21 cellular contexts compared by ENCODE assay signal in genomic region chr15:99340347-99340746, GRCh38.
DNase-seq lines count a peak whose midpoint lies in the region; ATAC-seq, FAIRE-seq and TF ChIP-seq lines count a peak whose summit lies in the region.
"Had no signal": no experiment of that assay in that cellular context is flagged by ENCODE, and none has a peak within 500 bp of the region (broad histone marks: within the 10 kb centered on the region; RNA-seq: fewer than 3 reads in every experiment).

No MANE protein-coding gene starts in this region.

- H3K9me3 ChIP-seq in GM23248 (ENCODE audit: low read depth) (no peaks in the 10 kb centered on the region), astrocyte (ENCODE audit: insufficient read depth, low read depth, low read length) (no peaks in the 10 kb centered on the region), HepG2 (ENCODE audit: low read length) (no peaks in the 10 kb centered on the region), skeletal muscle satellite cell (replicated peaks; ENCODE audit: low read length) (no peaks in the 10 kb centered on the region)
- H3K9me3 ChIP-seq: BLaER1 treated with 17β-estradiol and CSF1 and Interleukin-3, amounts not matched to agents 10 nM and 100 nM had no signal

- no peak for TF ChIP-seq POLR2A in HepG2 (IDR thresholded peaks at IDR 0.05; ENCODE audit: insufficient read depth in 1 of 2, low read depth in 2 of 2, low read length in 2 of 2)

- no peak for DNase-seq in GM23248
- no peak for DNase-seq in astrocyte (ENCODE audit: low read depth)
- DNase-seq in HepG2 (ENCODE audit: low spot score): peak; percentile 3
- DNase-seq in activated T-cell treated with anti-CD3 and anti-CD28 coated beads, Interleukin-2, amount 50 U/mL, for 1 hour: no peak
- DNase-seq in hepatic stellate cell (ENCODE audit: low spot score): no peak
- DNase-seq in GM13977 (ENCODE audit: low spot score): no peak
- DNase-seq: CD8-positive, alpha-beta T cell; DMS53; KG1; MV-4-11; NCI-H1417; NCI-H187; NCI-H2107; NCI-H510A; NCI-H748 treated with DMSO at 0.1 percent for 48 hours; SHP77 treated with DMSO at 0.1 percent for 48 hours had no signal

- H3K4me1 ChIP-seq in GM23248 (ENCODE audit: insufficient read depth) (peaks cover 22% of the 10 kb centered on the region), astrocyte (ENCODE audit: insufficient read depth, low read length) (peaks cover 5% of the 10 kb centered on the region), HepG2 (ENCODE audit: insufficient read depth, low read length) (peaks cover 48% of the 10 kb centered on the region), skeletal muscle satellite cell (ENCODE audit: control insufficient read depth, insufficient read depth, low read length) (peaks cover 22% of the 10 kb centered on the region)

- H3K4me3 ChIP-seq in GM23248: peak overlapping the region; percentile 15; the same call in 1 of the 2 replicates
- H3K4me3 ChIP-seq in astrocyte (ENCODE audit: insufficient read depth, low read depth, low read length): no peak overlapping the region
- H3K4me3 ChIP-seq in HepG2 (replicated peaks in 1 of 3; ENCODE audit: insufficient read depth in 1 of 3, low read depth in 2 of 3, low read length in 3 of 3): no peak overlapping the region
- H3K4me3 ChIP-seq in skeletal muscle satellite cell (ENCODE audit: low read length): no peak overlapping the region
- H3K4me3 ChIP-seq: BLaER1 treated with 17β-estradiol and CSF1 and Interleukin-3, amounts not matched to agents 10 nM and 100 nM had no signal

- CTCF ChIA-PET in HepG2 (lab: Yijun Ruan, JAX; ENCODE audit: low intra/inter-chr PET ratio, low total read pairs): no interaction called here

- no peak overlapping the region for H3K4me3 Mint-ChIP-seq in astrocyte (ENCODE audit: unreplicated experiment)
- H3K4me3 Mint-ChIP-seq: CD8-positive, alpha-beta T cell had no signal

- no peaks in the 10 kb centered on the region for H3K9me3 Mint-ChIP-seq in astrocyte (ENCODE audit: unreplicated experiment)
- H3K9me3 Mint-ChIP-seq: CD8-positive, alpha-beta T cell had no signal

- TF ChIP-seq EP300 in HepG2 (IDR thresholded peaks at IDR 0.05; ENCODE audit: low read depth in 2 of 2, low read length in 2 of 2) (no peak), HepG2 (CRISPR knock-in tag; IDR thresholded peaks at IDR 0.05; ENCODE audit: borderline replicate concordance) (no peak)

- H3K27me3 Mint-ChIP-seq in astrocyte (ENCODE audit: low read depth, unreplicated experiment): no peaks in the 10 kb centered on the region

- H3K4me2 ChIP-seq in GM23248 (ENCODE audit: unreplicated experiment) (peak overlapping the region; percentile 24), astrocyte (ENCODE audit: low read length) (peak overlapping the region; percentile 56), HepG2 (ENCODE audit: low read depth, low read length) (peak overlapping the region; percentile 9; the same call in 1 of the 2 replicates), skeletal muscle satellite cell (ENCODE audit: low read length) (no peak overlapping the region)
- H3K4me2 ChIP-seq: BLaER1 treated with 17β-estradiol and CSF1 and Interleukin-3, amounts not matched to agents 10 nM and 100 nM had no signal

- POLR2A ChIA-PET in HepG2 (lab: Yijun Ruan, JAX): interaction anchor here (1.0 kb wide), 1 partner anchor 44 kb away, joined by 3 read pairs; no protein-coding TSS in a partner anchor

- H3K79me2 ChIP-seq in GM23248 (ENCODE audit: insufficient read depth): no peaks in the 10 kb centered on the region
- no peaks in the 10 kb centered on the region for H3K79me2 ChIP-seq in astrocyte (ENCODE audit: insufficient read depth, low read length)
- no peaks in the 10 kb centered on the region for H3K79me2 ChIP-seq in HepG2 (ENCODE audit: insufficient read depth, low read length)

- FAIRE-seq in astrocyte (lab: Jason Lieb, UNC) (no peak), HepG2 (lab: Jason Lieb, UNC) (peak; percentile 12)
- FAIRE-seq: GM12891, H1 had no signal

- no peak for TF ChIP-seq CTCF in astrocyte (IDR thresholded peaks at IDR 0.05; ENCODE audit: insufficient read depth, low read depth, low read length)
- no peak for TF ChIP-seq CTCF in HepG2 (CRISPR knock-in tag; IDR thresholded peaks at IDR 0.05)
- TF ChIP-seq CTCF in GM13977 (IDR thresholded peaks at IDR 0.05; ENCODE audit: extremely low read depth, insufficient read depth, missing control alignments): no peak

- H3K36me3 ChIP-seq in GM23248 (ENCODE audit: low read depth) (no peaks in the 10 kb centered on the region), astrocyte (ENCODE audit: insufficient read depth, low read length) (no peaks in the 10 kb centered on the region), HepG2 (replicated peaks in 1 of 2; ENCODE audit: control insufficient read depth in 1 of 2, insufficient read depth in 2 of 2, low read length in 2 of 2) (no peaks in the 10 kb centered on the region; a peak in 1 of 5 replicates), skeletal muscle satellite cell (ENCODE audit: insufficient read depth, low read length) (no peaks in the 10 kb centered on the region)

- H3F3A ChIP-seq in GM23248 (ENCODE audit: insufficient read depth): peaks cover 19% of the 10 kb centered on the region

- H3K27ac Mint-ChIP-seq in astrocyte (ENCODE audit: unreplicated experiment): peak overlapping the region; percentile 15
- H3K27ac Mint-ChIP-seq: CD8-positive, alpha-beta T cell had no signal

- H3K27ac ChIP-seq in GM23248 (peak overlapping the region; percentile 68), astrocyte (ENCODE audit: low read depth, low read length) (no peak overlapping the region), HepG2 (ENCODE audit: extremely low read length, insufficient read depth, low read length) (peak overlapping the region; percentile 33)
- H3K27ac ChIP-seq: BLaER1 treated with 17β-estradiol and CSF1 and Interleukin-3, amounts not matched to agents 10 nM and 100 nM had no signal

- in situ Hi-C loops in GM23248 (cut with MboI) (no loop called here), HepG2 (cut with HindIII; ENCODE audit: extremely low pct_ligation_motif_present, low pct_unique_long_range_greater_than_20kb) (no loop called here), GM13977 (cut with MboI; ENCODE audit: low pct_unique_long_range_greater_than_20kb, low sequenced_read_pairs, unreplicated experiment) (no loop called here)

- BruUV-seq in HepG2 (replicated peaks; lab: Mats Ljungman, UMichigan): no TSS peak

- 82 to 83% methylated on average over 3 of the region's 3 CpGs for WGBS in GM23248 (ENCODE audit: low coverage in 1 of 2, low lambda C conversion rate in 2 of 2, missing lambda C conversion rate in 2 of 2), 2 experiments
- 29% methylated on average over 3 of the region's 3 CpGs for WGBS in HepG2 (ENCODE audit: low lambda C conversion rate)

- no peaks in the 10 kb centered on the region for H3K9me2 ChIP-seq in GM23248 (ENCODE audit: insufficient read depth)

- H4K20me1 ChIP-seq in GM23248 (ENCODE audit: insufficient read depth): no peaks in the 10 kb centered on the region
- no peaks in the 10 kb centered on the region for H4K20me1 ChIP-seq in astrocyte (ENCODE audit: insufficient read depth, low read length)
- no peaks in the 10 kb centered on the region for H4K20me1 ChIP-seq in HepG2 (ENCODE audit: insufficient read depth, low read length)
- H4K20me1 ChIP-seq: BLaER1 treated with 17β-estradiol and CSF1 and Interleukin-3, amounts not matched to agents 10 nM and 100 nM had no signal

- no peak for TF ChIP-seq RAD21 in HepG2 (CRISPR knock-in tag; IDR thresholded peaks at IDR 0.05)

- peaks cover 18% of the 10 kb centered on the region for H3K4me1 Mint-ChIP-seq in astrocyte (ENCODE audit: low read depth, unreplicated experiment)

- H3K9ac ChIP-seq in GM23248: no peak overlapping the region
- no peak overlapping the region for H3K9ac ChIP-seq in astrocyte (ENCODE audit: low read length)
- no peak overlapping the region for H3K9ac ChIP-seq in HepG2 (ENCODE audit: insufficient read depth, low read depth, low read length)
- peak overlapping the region; percentile 12 for H3K9ac ChIP-seq in skeletal muscle satellite cell (ENCODE audit: low read depth, low read length)
- H3K9ac ChIP-seq: BLaER1 treated with 17β-estradiol and CSF1 and Interleukin-3, amounts not matched to agents 10 nM and 100 nM had no signal

- H3K27me3 ChIP-seq in GM23248 (replicated peaks; ENCODE audit: insufficient read depth) (no peaks in the 10 kb centered on the region), astrocyte (ENCODE audit: insufficient read depth, low read length) (no peaks in the 10 kb centered on the region), HepG2 (ENCODE audit: control insufficient read depth in 1 of 2, insufficient read depth in 2 of 2, low read length in 2 of 2) (no peaks in the 10 kb centered on the region), skeletal muscle satellite cell (ENCODE audit: control insufficient read depth, insufficient read depth, low read length) (no peaks in the 10 kb centered on the region)
- H3K27me3 ChIP-seq: BLaER1 treated with 17β-estradiol and CSF1 and Interleukin-3, amounts not matched to agents 10 nM and 100 nM had no signal

- H2AFZ ChIP-seq in GM23248 (peak overlapping the region; percentile 61), astrocyte (ENCODE audit: low read depth, low read length) (no peak overlapping the region), HepG2 (ENCODE audit: low read length) (no peak overlapping the region)

- no peaks in the 10 kb centered on the region for H3K36me3 Mint-ChIP-seq in astrocyte (ENCODE audit: low read depth, unreplicated experiment)

- ATAC-seq in HepG2 (peak; percentile 46; the same call in 1 of the 3 replicates), HG03196 (IDR thresholded peaks at IDR 0.05; ENCODE audit: unreplicated experiment) (no peak)
- ATAC-seq: CD8-positive, alpha-beta T cell had no signal

- intact Hi-C loops in HepG2 (cut with micrococcal nuclease; ENCODE audit: unreplicated experiment): loop anchor here (5.0 kb wide), 1 partner anchor 53 kb away; no protein-coding TSS in a partner anchor

TF ChIP-seq in HepG2, 621 proteins besides CTCF, POLR2A, EP300 and RAD21 (continues in another document):
- TF ChIP-seq ETV5 (CRISPR knock-in tag; IDR thresholded peaks at IDR 0.05; ENCODE audit: borderline replicate concordance): no peak
- no peak for TF ChIP-seq ZNF329 (CRISPR knock-in tag; IDR thresholded peaks at IDR 0.05; ENCODE audit: low read depth)
- no peak for TF ChIP-seq HDAC6 (IDR thresholded peaks at IDR 0.05; ENCODE audit: low read depth, low read length)
- TF ChIP-seq TEAD2 (CRISPR knock-in tag; IDR thresholded peaks at IDR 0.05): no peak
- TF ChIP-seq SRF (IDR thresholded peaks at IDR 0.05; ENCODE audit: low read depth, low read length): no peak
- no peak for TF ChIP-seq SMAD9 (CRISPR knock-in tag; IDR thresholded peaks at IDR 0.05)
- TF ChIP-seq ZNF878 (CRISPR knock-in tag; IDR thresholded peaks at IDR 0.05): no peak
- TF ChIP-seq, protein P1, sequence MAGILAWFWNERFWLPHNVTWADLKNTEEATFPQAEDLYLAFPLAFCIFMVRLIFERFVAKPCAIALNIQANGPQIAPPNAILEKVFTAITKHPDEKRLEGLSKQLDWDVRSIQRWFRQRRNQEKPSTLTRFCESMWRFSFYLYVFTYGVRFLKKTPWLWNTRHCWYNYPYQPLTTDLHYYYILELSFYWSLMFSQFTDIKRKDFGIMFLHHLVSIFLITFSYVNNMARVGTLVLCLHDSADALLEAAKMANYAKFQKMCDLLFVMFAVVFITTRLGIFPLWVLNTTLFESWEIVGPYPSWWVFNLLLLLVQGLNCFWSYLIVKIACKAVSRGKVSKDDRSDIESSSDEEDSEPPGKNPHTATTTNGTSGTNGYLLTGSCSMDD (CRISPR knock-in tag; IDR thresholded peaks at IDR 0.05): no peak
